Comparison of ENCODE assay signal across 21 cellular contexts in genomic region chr16:3677994-3678393, GRCh38. TPM values are rescaled to one million over a fixed set of nuclear protein-coding genes. Genes with fewer than 3 reads are reported as not detected.
DNase-seq lines count a peak whose midpoint lies in the region; ATAC-seq, FAIRE-seq and TF ChIP-seq lines count a peak whose summit lies in the region.
"Had no signal": no experiment of that assay in that cellular context is flagged by ENCODE, and none has a peak within 500 bp of the region (broad histone marks: within the 10 kb centered on the region; RNA-seq: fewer than 3 reads in every experiment).

No MANE protein-coding gene starts in this region.

- H3K9ac ChIP-seq in K562 (ENCODE audit: insufficient read depth in 1 of 2, low read depth in 2 of 2, low read length in 2 of 2): no peak overlapping the region

- peaks cover 48% of the 10 kb centered on the region for H3K36me3 Mint-ChIP-seq in activated CD8-positive, alpha-beta T cell treated with anti-CD3 and anti-CD28 coated beads, Interleukin-2, amount 10 ng/mL, durations not matched to agents 7 days and 5 days (ENCODE audit: low read depth)

- no peaks in the 10 kb centered on the region for H3K9me3 ChIP-seq in OCI-LY7 (ENCODE audit: low read length)
- no peaks in the 10 kb centered on the region for H3K9me3 ChIP-seq in K562 (replicated peaks; ENCODE audit: control insufficient read depth, insufficient read depth, low read depth, low read length)
- no peaks in the 10 kb centered on the region for H3K9me3 ChIP-seq in right lobe of liver

- H3K4me1 ChIP-seq in OCI-LY7 (ENCODE audit: insufficient read depth, low read length, poor library complexity, severe bottlenecking): no peaks in the 10 kb centered on the region
- H3K4me1 ChIP-seq in K562 (replicated peaks in 1 of 2; ENCODE audit: control insufficient read depth in 2 of 2, insufficient read depth in 2 of 2, low read length in 2 of 2): peaks cover 0 to 6% of the 10 kb centered on the region in 2 experiments; a peak in 1 of 5 replicates
- H3K4me1 ChIP-seq in right lobe of liver: peaks cover 0 to 19% (median 6%) of the 10 kb centered on the region in 4 donors

- no peaks in the 10 kb centered on the region for H3K27me3 Mint-ChIP-seq in activated CD8-positive, alpha-beta T cell treated with anti-CD3 and anti-CD28 coated beads, Interleukin-2, amount 10 ng/mL, durations not matched to agents 7 days and 5 days (ENCODE audit: low read depth)
- H3K27me3 Mint-ChIP-seq: B cell; CD4-positive, alpha-beta T cell had no signal

- CTCF ChIA-PET in OCI-LY7 (lab: Charles Lee; ENCODE audit: unreplicated experiment) (no interaction called here), K562 (lab: Yijun Ruan, JAX; ENCODE audit: low intra/inter-chr PET ratio) (no interaction called here)
- CTCF ChIA-PET in activated CD8-positive, alpha-beta T cell treated with anti-CD3 and anti-CD28 coated beads, Interleukin-2, amount 10 ng/mL, durations not matched to agents 7 days and 5 days (lab: Charles Lee): interaction anchor here (1.0 kb wide), 1 partner anchor 42 kb away, joined by 3 read pairs; no protein-coding TSS in a partner anchor

- H2AFZ ChIP-seq in OCI-LY7 (ENCODE audit: low read length) (no peak overlapping the region), K562 (ENCODE audit: low read depth, low read length) (no peak overlapping the region)

- H3K4me3 Mint-ChIP-seq in activated CD8-positive, alpha-beta T cell treated with anti-CD3 and anti-CD28 coated beads, Interleukin-2, amount 10 ng/mL, durations not matched to agents 7 days and 5 days: no peak overlapping the region
- H3K4me3 Mint-ChIP-seq: B cell; CD4-positive, alpha-beta T cell had no signal

- no peak for TF ChIP-seq CTCF in OCI-LY7 (conservative IDR thresholded peaks at IDR 0.05; ENCODE audit: low read length)
- TF ChIP-seq CTCF in K562 (IDR thresholded peaks at IDR 0.05 in 2 of 3, conservative IDR thresholded peaks at IDR 0.05 in 1 of 3; ENCODE audit: insufficient read depth in 2 of 3, low read depth in 1 of 3, low read length in 3 of 3): no peak
- TF ChIP-seq CTCF in right lobe of liver (IDR thresholded peaks at IDR 0.05): no peak

- H3K9me3 Mint-ChIP-seq in activated CD8-positive, alpha-beta T cell treated with anti-CD3 and anti-CD28 coated beads, Interleukin-2, amount 10 ng/mL, durations not matched to agents 7 days and 5 days (ENCODE audit: insufficient read depth): no peaks in the 10 kb centered on the region
- H3K9me3 Mint-ChIP-seq: CD4-positive, alpha-beta T cell had no signal

- H3K36me3 ChIP-seq in OCI-LY7 (ENCODE audit: insufficient read depth, low read length): peaks cover 96% of the 10 kb centered on the region
- peaks cover 98% of the 10 kb centered on the region; the same call in 2 of the 3 replicates for H3K36me3 ChIP-seq in K562 (ENCODE audit: control insufficient read depth, insufficient read depth, low read length)
- H3K36me3 ChIP-seq in right lobe of liver: peaks cover 0 to 26% (median 16%) of the 10 kb centered on the region in 4 donors

- TF ChIP-seq RAD21 in K562 (CRISPR knock-in tag; conservative IDR thresholded peaks at IDR 0.05 in 1 of 2, IDR thresholded peaks at IDR 0.05 in 1 of 2): no peak

- H3K27ac Mint-ChIP-seq in activated CD8-positive, alpha-beta T cell treated with anti-CD3 and anti-CD28 coated beads, Interleukin-2, amount 10 ng/mL, durations not matched to agents 7 days and 5 days: no peak overlapping the region
- H3K27ac Mint-ChIP-seq: B cell; CD4-positive, alpha-beta T cell had no signal

- H3K4me2 ChIP-seq in OCI-LY7 (ENCODE audit: low read length) (no peak overlapping the region), K562 (ENCODE audit: insufficient read depth, low read length) (no peak overlapping the region)

- H3K4me1 Mint-ChIP-seq in activated CD8-positive, alpha-beta T cell treated with anti-CD3 and anti-CD28 coated beads, Interleukin-2, amount 10 ng/mL, durations not matched to agents 7 days and 5 days (ENCODE audit: low read depth): no peaks in the 10 kb centered on the region
- H3K4me1 Mint-ChIP-seq: B cell had no signal

- no peaks in the 10 kb centered on the region for H3K9me2 ChIP-seq in OCI-LY7 (ENCODE audit: insufficient read depth, low read length)

- H3K79me2 ChIP-seq in OCI-LY7 (ENCODE audit: insufficient read depth, low read depth, low read length) (no peaks in the 10 kb centered on the region), K562 (ENCODE audit: control insufficient read depth, insufficient read depth, low read length) (no peaks in the 10 kb centered on the region; the same call in 2 of the 3 replicates)

- TF ChIP-seq POLR2A in K562 (conservative IDR thresholded peaks at IDR 0.05) (no peak), right lobe of liver (IDR thresholded peaks at IDR 0.05) (no peak)

- H4K20me1 ChIP-seq in OCI-LY7 (ENCODE audit: insufficient read depth, low read length) (no peaks in the 10 kb centered on the region), K562 (replicated peaks; ENCODE audit: control insufficient read depth, insufficient read depth, low read length) (0 out of 2 replicates have a peak, but pooled peaks cover 2% of the 10 kb centered on the region)

- TF ChIP-seq EP300 in K562 (IDR thresholded peaks at IDR 0.05; ENCODE audit: low read length): no peak

- H3K4me3 ChIP-seq in OCI-LY7 (ENCODE audit: low read depth, low read length, poor library complexity, severe bottlenecking): no peak overlapping the region
- H3K4me3 ChIP-seq in K562: no peak overlapping the region
- no peak overlapping the region for H3K4me3 ChIP-seq in right lobe of liver

- ATAC-seq in K562 (no peak), right lobe of liver (peak; percentile 65 to 80 (median 72)), GM18909 (IDR thresholded peaks at IDR 0.05; ENCODE audit: poor library complexity, unreplicated experiment) (no peak), GM19452 (IDR thresholded peaks at IDR 0.05; ENCODE audit: unreplicated experiment) (no peak)
- ATAC-seq in stimulated activated naive CD8-positive, alpha-beta T cell treated with anti-CD3 and anti-CD28 coated beads, Interleukin-15, Interleukin-2, amounts not matched to agents 100 U/mL and 50 U/mL, for 24 hours: no peak
- ATAC-seq in activated CD8-positive, alpha-beta T cell treated with anti-CD3 and anti-CD28 coated beads, Interleukin-2, amount 10 ng/mL, durations not matched to agents 7 days and 5 days: no peak

- FAIRE-seq in K562 (lab: Jason Lieb, UNC): no peak
- FAIRE-seq: A204.1, G401.6, GM12892, GM19239, H1, HTR-8/SVneo had no signal

- H3K27me3 ChIP-seq in K562 (ENCODE audit: control insufficient read depth in 2 of 2, insufficient read depth in 2 of 2, low read length in 2 of 2) (no peaks in the 10 kb centered on the region), right lobe of liver (no peaks in the 10 kb centered on the region)

- H3K27ac ChIP-seq in OCI-LY7 (ENCODE audit: low read depth, low read length, poor library complexity, severe bottlenecking) (no peak overlapping the region), K562 (ENCODE audit: extremely low read depth, low read depth, low read length) (no peak overlapping the region), right lobe of liver (peak overlapping the region in 2 of 3 donors; percentile 5 to 59)

- POLR2A ChIA-PET in OCI-LY7 (lab: Charles Lee) (interaction anchor here (0.6 kb wide), 1 partner anchor 207 kb away, joined by 3 read pairs; no protein-coding TSS in a partner anchor), K562 (lab: Yijun Ruan, JAX) (interaction anchor here (0.5 to 0.9 kb wide), 3 partner anchors 14 to 595 kb away, joined by 3 read pairs; partner anchors contain the start of gene TFAP4)
- POLR2A ChIA-PET in activated CD8-positive, alpha-beta T cell treated with anti-CD3 and anti-CD28 coated beads, Interleukin-2, amount 10 ng/mL, durations not matched to agents 7 days and 5 days (lab: Charles Lee): no interaction called here

- in situ Hi-C loops in K562 (cut with MboI): no loop called here

- H3K9me1 ChIP-seq in K562 (ENCODE audit: control insufficient read depth, insufficient read depth, low read length): no peaks in the 10 kb centered on the region

- 96% methylated on average over 11 of the region's 11 CpGs for WGBS in K562 (ENCODE audit: insufficient coverage, low coverage, missing lambda C conversion rate)
- WGBS in right lobe of liver (ENCODE audit: insufficient coverage, low coverage, low lambda C conversion rate, missing lambda C conversion rate): 58% methylated on average over 10 of the region's 11 CpGs

- intact Hi-C loops in OCI-LY7 (cut with micrococcal nuclease; ENCODE audit: unreplicated experiment): no loop called here
- intact Hi-C loops in K562 (cut with micrococcal nuclease): no loop called here
- intact Hi-C loops in right lobe of liver (cut with DNase I): no loop called here

- DNase-seq in HuH-7.5 (ENCODE audit: low spot score) (peak; percentile 1), OCI-LY7 (ENCODE audit: low spot score) (no peak), K562 (ENCODE audit: extremely low read depth in 1 of 4, low spot score in 3 of 4) (no peak), right lobe of liver (peak in 2 of 3 donors; percentile 81 to 84)
- DNase-seq in stimulated activated naive CD8-positive, alpha-beta T cell treated with anti-CD3 and anti-CD28 coated beads, Interleukin-15, Interleukin-2, amounts not matched to agents 100 U/mL and 50 U/mL, for 24 hours: no peak
- no peak for DNase-seq in activated CD8-positive, alpha-beta T cell treated with anti-CD3 and anti-CD28 coated beads, Interleukin-2, amount 10 ng/mL, durations not matched to agents 7 days and 5 days
- DNase-seq: C1 segment of cervical spinal cord; CD4-positive, alpha-beta T cell; DMS153; DMS79 treated with DMSO at 0.1 percent for 48 hours; EL; KBM-7 had no signal

- BruUV-seq in OCI-LY7 (replicated peaks; lab: Mats Ljungman, UMichigan) (TSS peak; percentile 67), K562 (replicated peaks; lab: Mats Ljungman, UMichigan) (TSS peak; percentile 33)

RNA-seq across cellular contexts. Expression of gene DNASE1, which starts 23.5 kb away (rescaled TPM):
- 38.3 and 45.5 TPM in 2 replicates for total RNA-seq in OCI-LY7 (2014; rRNA removed; shearing (Covaris generic))
- 75.4 and 84.8 TPM in 2 replicates for total RNA-seq in OCI-LY7 (2022)
- 38.8 and 64.6 TPM in 2 replicates for total RNA-seq in K562 (2011; cell fraction: chromatin; rRNA removed; ENCODE audit: low replicate concordance)
- 36.6 and 45.7 TPM in 2 replicates for total RNA-seq in K562 (2011; cell fraction: nucleolus; rRNA removed)
- 34.1 and 38.1 TPM in 2 replicates for total RNA-seq in K562 (2011; cell fraction: nucleoplasm; rRNA removed)
- total RNA-seq in K562 (2014; rRNA removed): 5.9 and 7.2 TPM in 2 replicates
- total RNA-seq in K562 (2014; rRNA removed; fragmentation: Illumina TruSeq; extraction: Trizol): 3.3 and 3.8 TPM in 2 replicates
- 5.6 and 5.9 TPM in 2 replicates for total RNA-seq in K562 (2015; rRNA removed; fragmentation: Illumina TruSeq; extraction: Trizol)
- total RNA-seq in K562 (2021): 5.5 and 7.0 TPM in 2 replicates
- 10.1 and 10.3 TPM in 2 replicates for polyA plus RNA-seq in K562 (2011; rRNA removed)
- polyA plus RNA-seq in K562 (2011; cell fraction: cytosol; rRNA removed): 12.0 and 18.4 TPM in 2 replicates
- 18.7 and 38.3 TPM in 2 replicates for polyA plus RNA-seq in K562 (2011; cell fraction: nucleus; rRNA removed)
- polyA plus RNA-seq in K562 (2012): 11.9 and 26.5 TPM in 2 replicates
- 6.8 and 7.6 TPM in 2 replicates for polyA plus RNA-seq in K562 (2014; fragmentation: Illumina TruSeq; extraction: Trizol)
- under 1 TPM; 0.53 to 0.84 TPM for polyA plus RNA-seq in K562 (2014; fragmentation: Nextera tagmentation; extraction: Ambion mirVana)
- 7.2 and 9.4 TPM in 2 replicates for polyA plus RNA-seq in K562 (2014; rRNA removed)
- polyA minus RNA-seq in K562 (2011; rRNA and poly(A)+ RNA removed): 13.1 and 18.6 TPM in 2 replicates
- 7.3 and 9.2 TPM in 2 replicates for polyA minus RNA-seq in K562 (2011; cell fraction: cytosol; rRNA and poly(A)+ RNA removed)
- polyA minus RNA-seq in K562 (2011; cell fraction: nucleus; rRNA and poly(A)+ RNA removed): 12.4 and 12.6 TPM in 2 replicates
- total RNA-seq in right lobe of liver: 1 to 10 TPM; 1.4 to 6.2 (median 3.1) TPM
- total RNA-seq in activated CD8-positive, alpha-beta T cell treated with anti-CD3 and anti-CD28 coated beads, Interleukin-2, amount 10 ng/mL, durations not matched to agents 7 days and 5 days: 10 to 100 TPM; 45.7 to 48.3 TPM

RNA-seq across cellular contexts. Expression of gene TRAP1, which starts 39.3 kb away (rescaled TPM):
- total RNA-seq in OCI-LY7 (2014; rRNA removed; shearing (Covaris generic)): 155 and 242 TPM in 2 replicates
- total RNA-seq in OCI-LY7 (2022): 185 TPM in 2 replicates
- 286 and 689 TPM in 2 replicates for total RNA-seq in K562 (2011; cell fraction: chromatin; rRNA removed; ENCODE audit: low replicate concordance)
- 343 and 356 TPM in 2 replicates for total RNA-seq in K562 (2011; cell fraction: nucleolus; rRNA removed)
- 330 and 334 TPM in 2 replicates for total RNA-seq in K562 (2011; cell fraction: nucleoplasm; rRNA removed)
- 436 and 520 TPM in 2 replicates for total RNA-seq in K562 (2014; rRNA removed)
- total RNA-seq in K562 (2014; rRNA removed; fragmentation: Illumina TruSeq; extraction: Trizol): 124 and 126 TPM in 2 replicates
- 174 and 185 TPM in 2 replicates for total RNA-seq in K562 (2015; rRNA removed; fragmentation: Illumina TruSeq; extraction: Trizol)
- 405 and 408 TPM in 2 replicates for total RNA-seq in K562 (2021)
- polyA plus RNA-seq in K562 (2011; rRNA removed): 317 and 437 TPM in 2 replicates
- polyA plus RNA-seq in K562 (2011; cell fraction: cytosol; rRNA removed): 306 and 538 TPM in 2 replicates
- polyA plus RNA-seq in K562 (2011; cell fraction: nucleus; rRNA removed): 577 and 840 TPM in 2 replicates
- polyA plus RNA-seq in K562 (2012): 242 and 372 TPM in 2 replicates
- 352 and 398 TPM in 2 replicates for polyA plus RNA-seq in K562 (2014; fragmentation: Illumina TruSeq; extraction: Trizol)
- polyA plus RNA-seq in K562 (2014; fragmentation: Nextera tagmentation; extraction: Ambion mirVana): 10 to 100 TPM; 19.1 to 50.8 TPM
- 292 and 301 TPM in 2 replicates for polyA plus RNA-seq in K562 (2014; rRNA removed)
- 328 and 373 TPM in 2 replicates for polyA minus RNA-seq in K562 (2011; rRNA and poly(A)+ RNA removed)
- polyA minus RNA-seq in K562 (2011; cell fraction: cytosol; rRNA and poly(A)+ RNA removed): 209 and 257 TPM in 2 replicates
- polyA minus RNA-seq in K562 (2011; cell fraction: nucleus; rRNA and poly(A)+ RNA removed): 127 and 130 TPM in 2 replicates
- 100 to 1,000 TPM in 4 of 6 experiments, 10 to 100 TPM in 2; 93.4 to 169 (median 123) TPM for total RNA-seq in right lobe of liver
- 100 to 1,000 TPM; 126 to 129 TPM for total RNA-seq in activated CD8-positive, alpha-beta T cell treated with anti-CD3 and anti-CD28 coated beads, Interleukin-2, amount 10 ng/mL, durations not matched to agents 7 days and 5 days

Comparison
In these comparisons a context has a peak if more than half of its experiments do, and no peak if none do; other contexts are left out.
1. DNase-seq: peak in HuH-7.5 (single experiment) and right lobe of liver (2 of 3); none in OCI-LY7 (single experiment), K562 (0 of 4), stimulated activated naive CD8-positive, alpha-beta T cell treated with anti-CD3 and anti-CD28 coated beads, Interleukin-15, Interleukin-2, amounts not matched to agents 100 U/mL and 50 U/mL, for 24 hours (single experiment) and activated CD8-positive, alpha-beta T cell treated with anti-CD3 and anti-CD28 coated beads, Interleukin-2, amount 10 ng/mL, durations not matched to agents 7 days and 5 days (single experiment).
2. H3K27ac ChIP-seq: peak in right lobe of liver (2 of 3); none in OCI-LY7 (single experiment) and K562 (single experiment).
3. ATAC-seq: peak in right lobe of liver (4 of 4); none in K562 (single experiment), stimulated activated naive CD8-positive, alpha-beta T cell treated with anti-CD3 and anti-CD28 coated beads, Interleukin-15, Interleukin-2, amounts not matched to agents 100 U/mL and 50 U/mL, for 24 hours (single experiment), activated CD8-positive, alpha-beta T cell treated with anti-CD3 and anti-CD28 coated beads, Interleukin-2, amount 10 ng/mL, durations not matched to agents 7 days and 5 days (single experiment), GM18909 (single experiment) and GM19452 (single experiment).